In the genomic region with DNA sequence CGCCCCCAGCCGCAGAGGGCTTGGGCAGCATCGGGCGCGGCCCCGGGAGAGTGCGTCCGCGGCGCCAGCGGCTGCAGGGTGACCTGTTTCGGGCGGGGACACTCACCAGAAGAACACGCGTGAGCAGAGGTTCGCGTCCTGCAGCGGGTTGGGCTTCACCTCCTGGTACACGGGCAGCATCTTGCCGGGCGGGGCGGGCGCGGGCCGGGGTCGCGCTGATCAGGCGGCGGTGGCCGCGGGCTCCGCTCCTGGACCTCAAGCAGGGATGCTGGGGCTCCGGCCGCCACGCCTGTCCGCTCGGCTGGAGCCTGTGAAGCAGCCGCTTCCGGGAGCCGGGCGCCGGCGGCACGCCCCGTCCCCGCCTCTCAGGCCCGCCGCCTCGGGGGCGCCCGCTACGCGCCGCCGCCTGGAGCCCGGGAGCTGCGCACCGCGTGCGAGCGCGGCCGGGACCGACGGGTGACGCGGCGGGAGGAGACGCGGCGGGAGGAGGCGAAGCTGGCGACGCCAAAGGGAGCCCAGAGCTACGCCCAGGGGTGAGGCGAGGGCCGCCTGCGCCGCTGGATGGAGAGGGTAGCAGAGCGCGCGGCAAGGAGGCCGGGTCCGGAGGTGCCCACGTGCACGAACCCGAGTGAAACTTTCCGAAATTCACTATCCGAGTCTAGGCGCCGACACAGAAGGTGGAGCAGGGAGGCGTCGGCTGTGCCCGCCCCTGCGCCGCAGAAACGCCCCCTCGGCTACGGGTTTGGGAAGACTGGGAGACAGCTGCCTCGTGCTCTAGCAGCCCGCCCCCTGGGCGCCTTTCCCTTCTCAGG, we compare ENCODE assay signal across 8 cellular contexts. TPM values are rescaled to one million over a fixed set of nuclear protein-coding genes. Genes with fewer than 3 reads are reported as not detected.
DNase-seq lines count a peak whose midpoint lies in the region; ATAC-seq, FAIRE-seq and TF ChIP-seq lines count a peak whose summit lies in the region.

A gene with protein sequence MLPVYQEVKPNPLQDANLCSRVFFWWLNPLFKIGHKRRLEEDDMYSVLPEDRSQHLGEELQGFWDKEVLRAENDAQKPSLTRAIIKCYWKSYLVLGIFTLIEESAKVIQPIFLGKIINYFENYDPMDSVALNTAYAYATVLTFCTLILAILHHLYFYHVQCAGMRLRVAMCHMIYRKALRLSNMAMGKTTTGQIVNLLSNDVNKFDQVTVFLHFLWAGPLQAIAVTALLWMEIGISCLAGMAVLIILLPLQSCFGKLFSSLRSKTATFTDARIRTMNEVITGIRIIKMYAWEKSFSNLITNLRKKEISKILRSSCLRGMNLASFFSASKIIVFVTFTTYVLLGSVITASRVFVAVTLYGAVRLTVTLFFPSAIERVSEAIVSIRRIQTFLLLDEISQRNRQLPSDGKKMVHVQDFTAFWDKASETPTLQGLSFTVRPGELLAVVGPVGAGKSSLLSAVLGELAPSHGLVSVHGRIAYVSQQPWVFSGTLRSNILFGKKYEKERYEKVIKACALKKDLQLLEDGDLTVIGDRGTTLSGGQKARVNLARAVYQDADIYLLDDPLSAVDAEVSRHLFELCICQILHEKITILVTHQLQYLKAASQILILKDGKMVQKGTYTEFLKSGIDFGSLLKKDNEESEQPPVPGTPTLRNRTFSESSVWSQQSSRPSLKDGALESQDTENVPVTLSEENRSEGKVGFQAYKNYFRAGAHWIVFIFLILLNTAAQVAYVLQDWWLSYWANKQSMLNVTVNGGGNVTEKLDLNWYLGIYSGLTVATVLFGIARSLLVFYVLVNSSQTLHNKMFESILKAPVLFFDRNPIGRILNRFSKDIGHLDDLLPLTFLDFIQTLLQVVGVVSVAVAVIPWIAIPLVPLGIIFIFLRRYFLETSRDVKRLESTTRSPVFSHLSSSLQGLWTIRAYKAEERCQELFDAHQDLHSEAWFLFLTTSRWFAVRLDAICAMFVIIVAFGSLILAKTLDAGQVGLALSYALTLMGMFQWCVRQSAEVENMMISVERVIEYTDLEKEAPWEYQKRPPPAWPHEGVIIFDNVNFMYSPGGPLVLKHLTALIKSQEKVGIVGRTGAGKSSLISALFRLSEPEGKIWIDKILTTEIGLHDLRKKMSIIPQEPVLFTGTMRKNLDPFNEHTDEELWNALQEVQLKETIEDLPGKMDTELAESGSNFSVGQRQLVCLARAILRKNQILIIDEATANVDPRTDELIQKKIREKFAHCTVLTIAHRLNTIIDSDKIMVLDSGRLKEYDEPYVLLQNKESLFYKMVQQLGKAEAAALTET (N-terminal part only) (minus strand): TSS at position 317 of the 812 bp plus-strand sequence. CDS start 137 bp downstream, at position 180.

- 0 out of 2 replicates have a peak, but pooled peaks have one; percentile 1 for TF ChIP-seq RAD21 in GM12878 (IDR thresholded peaks at IDR 0.05; ENCODE audit: insufficient read depth, low read depth, low read length)

- H3K36me3 ChIP-seq in GM12878 (ENCODE audit: control insufficient read depth in 2 of 2, insufficient read depth in 2 of 2, low read length in 1 of 2) (peaks cover 0 to 5% of the 10 kb centered on the region in 2 experiments; a peak in 2 of 4 replicates), iPS-18a (ENCODE audit: control insufficient read depth, low read depth, low read length) (no peaks in the 10 kb centered on the region), skeletal muscle tissue (ENCODE audit: control insufficient read depth in 3 of 3, insufficient read depth in 3 of 3, low read length in 3 of 3) (no peaks in the 10 kb centered on the region)

- in situ Hi-C loops in GM12878 (cut with MboI) = no loop called here

- H4K20me1 ChIP-seq in GM12878 (ENCODE audit: control insufficient read depth, insufficient read depth) = no peaks in the 10 kb centered on the region; the same call in 1 of the 2 replicates

- H3K4me3 ChIP-seq in GM12878 = peak within 1 kb of the TSS; percentile 94
- H3K4me3 ChIP-seq in iPS-18a (ENCODE audit: low read length) = peak within 1 kb of the TSS; percentile 71
- H3K4me3 ChIP-seq in skeletal muscle tissue (ENCODE audit: low read length in 3 of 3) = peak within 1 kb of the TSS; percentile 71 to 89 (median 84)

- CTCF ChIA-PET in GM12878 (lab: Yijun Ruan, JAX) = interaction anchor here (1.0 to 11.9 kb wide), 11 partner anchors 10 to 141 kb away, joined by 4 to 198 read pairs (median 11); no protein-coding TSS in a partner anchor

- 2% methylated on average over 86 of the region's 102 CpGs for WGBS in GM12878 (ENCODE audit: insufficient coverage, insufficient replicate concordance, low lambda C conversion rate, missing lambda C conversion rate)

- peaks cover 50% of the 10 kb centered on the region for H3K79me2 ChIP-seq in GM12878 (ENCODE audit: control insufficient read depth, insufficient read depth, low read length)

- BruUV-seq in GM12878 (replicated peaks; lab: Mats Ljungman, UMichigan) = no TSS peak

- DNase-seq in NCI-H1092 treated with DMSO at 0.1 percent for 48 hours (lab: John Stamatoyannopoulos, UW) (peak; percentile 92), T1000 (lab: John Stamatoyannopoulos, UW) (peak; percentile 26), GM12878 (ENCODE audit: low read depth, low spot score) (no peak), globus pallidus (ENCODE audit: low spot score) (no peak)

- peak within 1 kb of the TSS; percentile 59 for H2AFZ ChIP-seq in GM12878 (ENCODE audit: control insufficient read depth, low read depth, low read length)

- RAD21 ChIA-PET in GM12878 (lab: Charles Lee; ENCODE audit: unreplicated experiment) = interaction anchor here (0.5 to 9.2 kb wide), 13 partner anchors 20 to 117 kb away, joined by 3 to 113 read pairs (median 10); no protein-coding TSS in a partner anchor

- FAIRE-seq in GM12878 (lab: Jason Lieb, UNC) = no peak

- no peak; a peak in 1 of 6 replicates for TF ChIP-seq CTCF in GM12878 (IDR thresholded peaks at IDR 0.05 in 2 of 3, conservative IDR thresholded peaks at IDR 0.05 in 1 of 3; ENCODE audit: control insufficient read depth in 2 of 3, extremely low read depth in 1 of 3, insufficient read depth in 1 of 3, low read depth in 3 of 3, low read length in 3 of 3)

- peak within 1 kb of the TSS; percentile 95 for H3K4me2 ChIP-seq in GM12878 (ENCODE audit: control insufficient read depth, insufficient read depth)

- ATAC-seq in GM18499 (IDR thresholded peaks at IDR 0.05; ENCODE audit: insufficient read depth, unreplicated experiment) (peak; percentile 39), HG02642 (IDR thresholded peaks at IDR 0.05; ENCODE audit: poor library complexity, unreplicated experiment) (peak; percentile 87), GM12878 (peak; percentile 86)

- peak; percentile 88 for TF ChIP-seq POLR2A in GM12878 (IDR thresholded peaks at IDR 0.05; ENCODE audit: low read depth, low read length)

- H3K9me3 ChIP-seq in GM12878 (replicated peaks; ENCODE audit: control insufficient read depth, insufficient read depth, low read length) = no peaks in the 10 kb centered on the region
- H3K9me3 ChIP-seq in iPS-18a (ENCODE audit: control insufficient read depth, low read depth, low read length) = no peaks in the 10 kb centered on the region
- H3K9me3 ChIP-seq in skeletal muscle tissue (ENCODE audit: control insufficient read depth in 3 of 3, low read length in 3 of 3) = no peaks in the 10 kb centered on the region

- TF ChIP-seq EP300 in GM12878 (IDR thresholded peaks at IDR 0.05; ENCODE audit: borderline replicate concordance in 1 of 2, control insufficient read depth in 1 of 2, low read depth in 2 of 2, low read length in 2 of 2) = no peak

- SMC1A ChIA-PET in GM12878 (lab: Charles Lee; ENCODE audit: uncharacterized antibody, unreplicated experiment) = interaction anchor here (1.0 to 12.1 kb wide), 12 partner anchors 9 to 110 kb away, joined by 3 to 157 read pairs (median 12); no protein-coding TSS in a partner anchor

- H3K4me1 ChIP-seq in GM12878 (ENCODE audit: control insufficient read depth, insufficient read depth, low read length) (peaks cover 14% of the 10 kb centered on the region), iPS-18a (ENCODE audit: control insufficient read depth, low read depth, low read length) (peaks cover 4% of the 10 kb centered on the region), skeletal muscle tissue (ENCODE audit: control insufficient read depth in 3 of 3, insufficient read depth in 3 of 3, low read length in 3 of 3) (peaks cover 23 to 37% (median 28%) of the 10 kb centered on the region in 3 donors)

- POLR2A ChIA-PET in GM12878 (lab: Charles Lee) = interaction anchor here (0.6 to 5.3 kb wide), 8 partner anchors 11 to 76 kb away, joined by 3 to 54 read pairs (median 3); no protein-coding TSS in a partner anchor

- intact Hi-C loops in GM12878 (cut with micrococcal nuclease; ENCODE audit: unreplicated experiment) = loop anchor here (2.0 to 5.0 kb wide), 2 partner anchors 41 to 176 kb away; no protein-coding TSS in a partner anchor

- H3K27ac ChIP-seq in GM12878 (ENCODE audit: control insufficient read depth, insufficient read depth) (peak within 1 kb of the TSS; percentile 89), iPS-18a (ENCODE audit: low read length) (no peak within 1 kb of the TSS), skeletal muscle tissue (ENCODE audit: low read depth, low read length) (peak within 1 kb of the TSS; percentile 71)

- no peaks in the 10 kb centered on the region for H3K27me3 ChIP-seq in GM12878 (replicated peaks in 1 of 2; ENCODE audit: control insufficient read depth in 2 of 2, insufficient read depth in 2 of 2, low read length in 1 of 2)
- H3K27me3 ChIP-seq in iPS-18a (ENCODE audit: control insufficient read depth, insufficient read depth, low read length) = peaks cover 24% of the 10 kb centered on the region
- H3K27me3 ChIP-seq in skeletal muscle tissue (ENCODE audit: control insufficient read depth in 3 of 3, insufficient read depth in 3 of 3, low read length in 3 of 3) = no peaks in the 10 kb centered on the region

- H3K9ac ChIP-seq in GM12878 (ENCODE audit: control insufficient read depth, insufficient read depth, low read length) (peak within 1 kb of the TSS; percentile 84), iPS-18a (ENCODE audit: low read length) (peak within 1 kb of the TSS; percentile 42), skeletal muscle tissue (ENCODE audit: low read depth in 1 of 3, low read length in 3 of 3) (peak within 1 kb of the TSS; percentile 69 to 85 (median 72))

RNA-seq across cellular contexts. Expression of the gene that starts here (rescaled TPM):
- 273 and 306 TPM in 2 replicates for total RNA-seq in GM12878 (2013; cell fraction: nucleolus; rRNA removed)
- 28.1 and 37.8 TPM in 2 replicates for total RNA-seq in GM12878 (2014; rRNA removed)
- total RNA-seq in GM12878 (2014; rRNA removed; fragmentation: Illumina TruSeq; extraction: Trizol) = 34.7 and 37.8 TPM in 2 replicates
- 35.6 and 36.4 TPM in 2 replicates for total RNA-seq in GM12878 (2021)
- 8.8 TPM for polyA plus RNA-seq in GM12878 (2011; ENCODE audit: low read depth)
- 44.4 and 58.5 TPM in 2 replicates for polyA plus RNA-seq in GM12878 (2011; rRNA removed)
- polyA plus RNA-seq in GM12878 (2011; cell fraction: cytosol; rRNA removed) = 21.1 and 22.0 TPM in 2 replicates
- polyA plus RNA-seq in GM12878 (2011; cell fraction: nucleus; rRNA removed) = 30.5 and 31.4 TPM in 2 replicates
- polyA plus RNA-seq in GM12878 (2012) = 11.4 and 12.6 TPM in 2 replicates
- polyA plus RNA-seq in GM12878 (2014; fragmentation: Illumina TruSeq; extraction: Trizol) = 28.3 and 30.3 TPM in 2 replicates
- 1 to 10 TPM; 7.2 to 8.0 TPM for polyA plus RNA-seq in GM12878 (2014; fragmentation: Nextera tagmentation; extraction: Ambion mirVana)
- polyA plus RNA-seq in GM12878 (2014; rRNA removed) = 16.5 and 20.0 TPM in 2 replicates
- 10 to 100 TPM; 18.3 to 19.3 TPM for polyA plus RNA-seq in GM12878 (2016; fragmentation: Nextera tagmentation; extraction: Ambion mirVana)
- polyA minus RNA-seq in GM12878 (2011; rRNA and poly(A)+ RNA removed) = 127 and 164 TPM in 2 replicates
- 26.5 and 28.6 TPM in 2 replicates for polyA minus RNA-seq in GM12878 (2011; cell fraction: cytosol; rRNA and poly(A)+ RNA removed)
- 73.5 and 115 TPM in 2 replicates for polyA minus RNA-seq in GM12878 (2011; cell fraction: nucleus; rRNA and poly(A)+ RNA removed)
- total RNA-seq in skeletal muscle tissue = 5.2 TPM

Comparison
In these comparisons a context has a peak if more than half of its experiments do, and no peak if none do; other contexts are left out.
1. DNase-seq: peak in NCI-H1092 treated with DMSO at 0.1 percent for 48 hours (single experiment) and T1000 (single experiment); none in GM12878 (single experiment) and globus pallidus (single experiment).
2. Peak in every context shown above with its lines, with median percentiles within 50 percentile points of each other: ATAC-seq, H3K4me3 ChIP-seq and H3K9ac ChIP-seq.